Comparison of ENCODE assay signal across 2 cellular contexts in the genomic region with DNA sequence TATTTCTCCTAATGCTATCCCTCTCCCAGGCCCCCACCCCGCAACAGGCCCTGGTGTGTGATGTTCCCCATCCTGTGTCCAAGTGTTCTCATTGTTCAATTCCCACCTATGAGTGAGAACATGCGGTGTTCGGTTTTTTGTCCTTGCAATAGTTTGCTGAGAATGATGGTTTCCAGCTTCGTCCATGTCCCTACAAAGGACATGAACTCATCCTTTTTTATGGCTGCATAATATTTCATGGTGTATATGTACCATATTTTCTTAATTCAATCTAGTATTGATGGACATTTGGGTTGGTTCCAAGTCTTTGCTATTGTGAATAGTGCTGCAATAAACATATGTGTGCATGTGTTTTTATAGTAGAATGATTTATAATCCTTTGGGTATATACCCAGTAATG.
TF ChIP-seq lines count a peak whose summit lies in the region.
"Not testable (repeated sequence)": the region's sequence is repeated elsewhere in the genome, so short reads cannot be mapped to it uniquely, and the experiment has no call there.

No MANE protein-coding gene starts in this region.

- CTCF ChIA-PET in HEK293 (lab: Yijun Ruan, JAX), result not testable (repeated sequence)

- POLR2A ChIA-PET in HEK293 (lab: Yijun Ruan, JAX), result not testable (repeated sequence)

- H3K4me1 ChIP-seq in HEK293 (ENCODE audit: control insufficient read depth, insufficient read depth, low read length), result not testable (repeated sequence)

- TF ChIP-seq CTCF in HEK293 (tag by site-specific recombination; IDR thresholded peaks at IDR 0.05); VCaP (conservative IDR thresholded peaks at IDR 0.05): not testable (repeated sequence)

- H3K27ac ChIP-seq in HEK293 (ENCODE audit: extremely low read depth, low read depth, low read length), result not testable (repeated sequence)
- peak overlapping the region; percentile 84; the same call in 1 of the 2 replicates for H3K27ac ChIP-seq in VCaP

- not testable (repeated sequence) for H3K4me3 ChIP-seq in HEK293 (ENCODE audit: low read depth, low read length)

- H3K36me3 ChIP-seq in HEK293 (ENCODE audit: control insufficient read depth in 2 of 2, insufficient read depth in 1 of 2, low read length in 2 of 2), result not testable (repeated sequence)

- not testable (repeated sequence) for H3K9me3 ChIP-seq in HEK293 (ENCODE audit: control insufficient read depth, insufficient read depth, low read depth, low read length)

TF ChIP-seq in HEK293, 187 proteins besides CTCF, POLR2A, EP300 and RAD21:
- peak; percentile 77 for TF ChIP-seq ZNF146 (tag by site-specific recombination; IDR thresholded peaks at IDR 0.05)
- TF ChIP-seq, protein P1, sequence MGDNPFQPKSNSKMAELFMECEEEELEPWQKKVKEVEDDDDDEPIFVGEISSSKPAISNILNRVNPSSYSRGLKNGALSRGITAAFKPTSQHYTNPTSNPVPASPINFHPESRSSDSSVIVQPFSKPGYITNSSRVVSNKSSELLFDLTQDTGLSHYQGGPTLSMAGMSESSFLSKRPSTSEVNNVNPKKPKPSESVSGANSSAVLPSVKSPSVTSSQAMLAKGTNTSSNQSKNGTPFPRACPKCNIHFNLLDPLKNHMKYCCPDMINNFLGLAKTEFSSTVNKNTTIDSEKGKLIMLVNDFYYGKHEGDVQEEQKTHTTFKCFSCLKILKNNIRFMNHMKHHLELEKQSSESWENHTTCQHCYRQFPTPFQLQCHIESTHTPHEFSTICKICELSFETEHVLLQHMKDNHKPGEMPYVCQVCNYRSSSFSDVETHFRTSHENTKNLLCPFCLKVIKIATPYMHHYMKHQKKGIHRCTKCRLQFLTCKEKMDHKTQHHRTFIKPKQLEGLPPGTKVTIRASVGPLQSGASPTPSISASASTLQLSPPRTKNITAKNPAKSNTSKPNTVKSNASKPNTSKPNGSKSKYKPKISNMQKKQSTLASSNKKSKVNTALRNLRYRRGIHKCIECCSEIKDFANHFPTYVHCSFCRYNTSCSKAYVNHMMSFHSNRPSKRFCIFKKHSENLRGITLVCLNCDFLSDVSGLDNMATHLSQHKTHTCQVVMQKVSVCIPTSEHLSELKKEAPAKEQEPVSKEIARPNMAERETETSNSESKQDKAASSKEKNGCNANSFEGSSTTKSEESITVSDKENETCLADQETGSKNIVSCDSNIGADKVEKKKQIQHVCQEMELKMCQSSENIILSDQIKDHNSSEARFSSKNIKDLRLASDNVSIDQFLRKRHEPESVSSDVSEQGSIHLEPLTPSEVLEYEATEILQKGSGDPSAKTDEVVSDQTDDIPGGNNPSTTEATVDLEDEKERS (tag by site-specific recombination; IDR thresholded peaks at IDR 0.05), result 0 out of 2 replicates have a peak, but pooled peaks have one; percentile 52
TF ChIP-seq in HEK293: peak in this region for 2; not testable (repeated sequence) for 185.
